In genomic region chr5:146533260-146533857, GRCh38 we compare ENCODE assay signal across 9 cellular contexts. TPM values are rescaled to one million over a fixed set of nuclear protein-coding genes. Genes with fewer than 3 reads are reported as not detected.
A peak's percentile ranks its signal among the peaks of the same experiment; 100 is the strongest.
DNase-seq lines count a peak whose midpoint lies in the region; TF ChIP-seq lines count a peak whose summit lies in the region.
"Had no signal": no experiment of that assay in that cellular context is flagged by ENCODE, and none has a peak within 500 bp of the region (broad histone marks: within the 10 kb centered on the region; RNA-seq: fewer than 3 reads in every experiment).

No MANE protein-coding gene starts in this region.

- no peaks in the 10 kb centered on the region for H3K9me3 ChIP-seq in uterus

- no peaks in the 10 kb centered on the region for H3K9me3 Mint-ChIP-seq in activated T-helper 2 cell treated with anti-CD3 and anti-CD28 coated beads, Interferon-gamma antibody, Interleukin-2, Interleukin-4, amounts not matched to agents 10 μg/mL and 5 μg/mL and 100 μg/mL, durations not matched to agents 14 hours and 24 hours and 36 hours

- DNase-seq in GM04504 (ENCODE audit: low read depth) (peak; percentile 32), H7 (peak; percentile 55), LNCaP clone FGC (ENCODE audit: low read depth) (peak; percentile 50), RPMI8226 (peak; percentile 85), germinal center (ENCODE audit: low spot score) (peak; percentile 53), posterior cingulate gyrus (peak in 9 of 10 donors; percentile 44 to 95 (median 73)), uterus (peak; percentile 32 to 35)
- DNase-seq in activated T-helper 2 cell treated with anti-CD3 and anti-CD28 coated beads, Interferon-gamma antibody, Interleukin-2, Interleukin-4, amounts not matched to agents 10 μg/mL and 5 μg/mL and 100 μg/mL, durations not matched to agents 14 hours and 24 hours and 36 hours (ENCODE audit: low spot score): peak; percentile 65

- TF ChIP-seq POLR2A in uterus (IDR thresholded peaks at IDR 0.05): no peak

- peak; percentile 96 for TF ChIP-seq CTCF in LNCaP clone FGC (IDR thresholded peaks at IDR 0.05; ENCODE audit: control insufficient read depth, extremely low read depth, insufficient read depth)
- TF ChIP-seq CTCF in uterus (IDR thresholded peaks at IDR 0.05): peak; percentile 53 to 60 (median 58)

- H3K4me3 ChIP-seq in H7 (ENCODE audit: insufficient read depth, low read depth, low read length) (no peak overlapping the region), LNCaP clone FGC (ENCODE audit: low read depth, low read length) (no peak overlapping the region), uterus (no peak overlapping the region)
- H3K4me3 ChIP-seq: skin epidermis had no signal

- H3K4me1 Mint-ChIP-seq in activated T-helper 2 cell treated with anti-CD3 and anti-CD28 coated beads, Interferon-gamma antibody, Interleukin-2, Interleukin-4, amounts not matched to agents 10 μg/mL and 5 μg/mL and 100 μg/mL, durations not matched to agents 14 hours and 24 hours and 36 hours (ENCODE audit: low read depth): peaks cover 9% of the 10 kb centered on the region

- H3K36me3 Mint-ChIP-seq in activated T-helper 2 cell treated with anti-CD3 and anti-CD28 coated beads, Interferon-gamma antibody, Interleukin-2, Interleukin-4, amounts not matched to agents 10 μg/mL and 5 μg/mL and 100 μg/mL, durations not matched to agents 14 hours and 24 hours and 36 hours (ENCODE audit: low read depth): no peaks in the 10 kb centered on the region

- peaks cover 2% of the 10 kb centered on the region for H3K27me3 Mint-ChIP-seq in activated T-helper 2 cell treated with anti-CD3 and anti-CD28 coated beads, Interferon-gamma antibody, Interleukin-2, Interleukin-4, amounts not matched to agents 10 μg/mL and 5 μg/mL and 100 μg/mL, durations not matched to agents 14 hours and 24 hours and 36 hours (ENCODE audit: low read depth)

- no peaks in the 10 kb centered on the region for H3K27me3 ChIP-seq in H7 (ENCODE audit: control insufficient read depth, insufficient read depth, low read length)
- H3K27me3 ChIP-seq in uterus: no peaks in the 10 kb centered on the region

- H3K4me3 Mint-ChIP-seq in activated T-helper 2 cell treated with anti-CD3 and anti-CD28 coated beads, Interferon-gamma antibody, Interleukin-2, Interleukin-4, amounts not matched to agents 10 μg/mL and 5 μg/mL and 100 μg/mL, durations not matched to agents 14 hours and 24 hours and 36 hours (ENCODE audit: low read depth): no peak overlapping the region

- H3K27ac Mint-ChIP-seq in activated T-helper 2 cell treated with anti-CD3 and anti-CD28 coated beads, Interferon-gamma antibody, Interleukin-2, Interleukin-4, amounts not matched to agents 10 μg/mL and 5 μg/mL and 100 μg/mL, durations not matched to agents 14 hours and 24 hours and 36 hours: no peak overlapping the region

- H3K36me3 ChIP-seq in H7 (replicated peaks; ENCODE audit: control insufficient read depth, insufficient read depth, low read length): no peaks in the 10 kb centered on the region
- H3K36me3 ChIP-seq in uterus: no peaks in the 10 kb centered on the region

- H3K4me1 ChIP-seq in uterus: no peaks in the 10 kb centered on the region

- H3K27ac ChIP-seq in uterus: no peak overlapping the region
- H3K27ac ChIP-seq: skin epidermis had no signal

- intact Hi-C loops in activated T-helper 2 cell treated with anti-CD3 and anti-CD28 coated beads, Interferon-gamma antibody, Interleukin-2, Interleukin-4, amounts not matched to agents 10 μg/mL and 5 μg/mL and 100 μg/mL, durations not matched to agents 14 hours and 24 hours and 36 hours (cut with micrococcal nuclease): loop anchor here (1.0 to 2.0 kb wide), 3 partner anchors 129 to 655 kb away; no protein-coding TSS in a partner anchor
- intact Hi-C loops in posterior cingulate gyrus (cut with DNase I): loop anchor here (2.0 kb wide), 2 partner anchors 655 to 835 kb away; no protein-coding TSS in a partner anchor
- intact Hi-C loops in uterus (cut with DNase I; ENCODE audit: low total_unique reads): loop anchor here (10.0 kb wide), 1 partner anchor 421 kb away; no protein-coding TSS in a partner anchor

RNA-seq across cellular contexts. Expression of gene GPR151, which starts 17.4 kb away (rescaled TPM):
- 0.07 TPM in 1 of 2 replicates, not detected in the other for total RNA-seq in H7 (2014; rRNA removed; shearing (Covaris generic))
- total RNA-seq in activated T-helper 2 cell treated with anti-CD3 and anti-CD28 coated beads, Interferon-gamma antibody, Interleukin-2, Interleukin-4, amounts not matched to agents 10 μg/mL and 5 μg/mL and 100 μg/mL, durations not matched to agents 14 hours and 24 hours and 36 hours: not detected in 2 replicates
- not detected for total RNA-seq in uterus

Comparison
In these comparisons a context has a peak if more than half of its experiments do, and no peak if none do; other contexts are left out.
1. DNase-seq: peak in every context shown above with its lines; median percentile 85 in RPMI8226; 73 in posterior cingulate gyrus; 65 in activated T-helper 2 cell treated with anti-CD3 and anti-CD28 coated beads, Interferon-gamma antibody, Interleukin-2, Interleukin-4, amounts not matched to agents 10 μg/mL and 5 μg/mL and 100 μg/mL, durations not matched to agents 14 hours and 24 hours and 36 hours; 55 in H7; 53 in germinal center; 50 in LNCaP clone FGC; 34 in uterus; 32 in GM04504.